In the genomic region with DNA sequence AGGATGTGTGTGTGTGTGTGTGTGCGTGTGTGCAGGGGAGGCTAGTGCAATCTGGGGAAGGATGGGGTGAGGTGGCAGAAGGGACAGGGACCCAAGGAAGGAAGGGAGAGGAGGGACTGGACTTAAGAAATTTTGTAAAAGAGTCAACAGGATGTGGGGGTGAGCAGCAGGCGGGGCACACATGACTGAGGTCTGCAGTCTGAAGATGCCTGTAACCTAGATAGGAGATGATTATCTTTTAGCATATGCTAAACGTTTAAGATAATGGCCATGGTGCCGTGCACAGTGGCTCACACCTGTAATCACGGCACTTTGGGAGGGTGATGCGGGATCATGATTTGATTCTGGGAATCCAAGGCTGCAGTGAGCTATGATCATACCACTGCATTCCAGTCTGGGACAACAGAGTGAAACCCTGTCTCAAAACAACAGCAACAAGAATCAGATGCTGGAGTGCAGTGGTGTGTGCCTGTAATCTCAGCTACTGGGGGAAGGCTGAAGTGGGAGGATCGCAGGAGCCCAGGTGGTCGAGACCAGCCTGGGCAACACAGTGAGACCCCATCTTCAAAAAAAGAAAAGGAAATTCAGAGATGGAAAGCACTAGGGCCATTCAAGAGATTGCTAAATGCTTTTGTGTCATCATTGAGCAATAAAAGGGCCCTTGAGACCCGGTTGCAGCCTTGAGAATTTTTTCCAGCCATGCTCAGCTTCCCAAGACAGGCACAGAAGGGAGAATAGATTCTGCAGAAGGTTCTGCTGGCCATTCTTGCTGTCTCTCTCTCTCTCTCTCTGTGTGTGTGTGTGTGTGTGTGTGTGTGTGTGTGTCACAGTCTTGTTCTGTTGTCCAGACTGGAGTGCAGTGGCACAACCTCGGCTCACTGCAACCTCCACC, we compare ENCODE assay signal across 1 cellular context.
TF ChIP-seq lines count a peak whose summit lies in the region.

No MANE protein-coding gene starts in this region.

TF ChIP-seq in HepG2, 621 proteins besides CTCF, POLR2A, EP300 and RAD21:
- TF ChIP-seq, protein P1, sequence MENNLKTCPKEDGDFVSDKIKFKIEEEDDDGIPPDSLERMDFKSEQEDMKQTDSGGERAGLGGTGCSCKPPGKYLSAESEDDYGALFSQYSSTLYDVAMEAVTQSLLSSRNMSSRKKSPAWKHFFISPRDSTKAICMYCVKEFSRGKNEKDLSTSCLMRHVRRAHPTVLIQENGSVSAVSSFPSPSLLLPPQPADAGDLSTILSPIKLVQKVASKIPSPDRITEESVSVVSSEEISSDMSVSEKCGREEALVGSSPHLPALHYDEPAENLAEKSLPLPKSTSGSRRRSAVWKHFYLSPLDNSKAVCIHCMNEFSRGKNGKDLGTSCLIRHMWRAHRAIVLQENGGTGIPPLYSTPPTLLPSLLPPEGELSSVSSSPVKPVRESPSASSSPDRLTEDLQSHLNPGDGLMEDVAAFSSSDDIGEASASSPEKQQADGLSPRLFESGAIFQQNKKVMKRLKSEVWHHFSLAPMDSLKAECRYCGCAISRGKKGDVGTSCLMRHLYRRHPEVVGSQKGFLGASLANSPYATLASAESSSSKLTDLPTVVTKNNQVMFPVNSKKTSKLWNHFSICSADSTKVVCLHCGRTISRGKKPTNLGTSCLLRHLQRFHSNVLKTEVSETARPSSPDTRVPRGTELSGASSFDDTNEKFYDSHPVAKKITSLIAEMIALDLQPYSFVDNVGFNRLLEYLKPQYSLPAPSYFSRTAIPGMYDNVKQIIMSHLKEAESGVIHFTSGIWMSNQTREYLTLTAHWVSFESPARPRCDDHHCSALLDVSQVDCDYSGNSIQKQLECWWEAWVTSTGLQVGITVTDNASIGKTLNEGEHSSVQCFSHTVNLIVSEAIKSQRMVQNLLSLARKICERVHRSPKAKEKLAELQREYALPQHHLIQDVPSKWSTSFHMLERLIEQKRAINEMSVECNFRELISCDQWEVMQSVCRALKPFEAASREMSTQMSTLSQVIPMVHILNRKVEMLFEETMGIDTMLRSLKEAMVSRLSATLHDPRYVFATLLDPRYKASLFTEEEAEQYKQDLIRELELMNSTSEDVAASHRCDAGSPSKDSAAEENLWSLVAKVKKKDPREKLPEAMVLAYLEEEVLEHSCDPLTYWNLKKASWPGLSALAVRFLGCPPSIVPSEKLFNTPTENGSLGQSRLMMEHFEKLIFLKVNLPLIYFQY (CRISPR knock-in tag; IDR thresholded peaks at IDR 0.05; ENCODE audit: borderline replicate concordance): no peak
- TF ChIP-seq ZNF121 (CRISPR knock-in tag; IDR thresholded peaks at IDR 0.05): peak; percentile 77
- no peak for TF ChIP-seq ERF (CRISPR knock-in tag; IDR thresholded peaks at IDR 0.05)
TF ChIP-seq in HepG2: peak in this region for 1.
